ENCODE assay signal across 17 cellular contexts in the genomic region with DNA sequence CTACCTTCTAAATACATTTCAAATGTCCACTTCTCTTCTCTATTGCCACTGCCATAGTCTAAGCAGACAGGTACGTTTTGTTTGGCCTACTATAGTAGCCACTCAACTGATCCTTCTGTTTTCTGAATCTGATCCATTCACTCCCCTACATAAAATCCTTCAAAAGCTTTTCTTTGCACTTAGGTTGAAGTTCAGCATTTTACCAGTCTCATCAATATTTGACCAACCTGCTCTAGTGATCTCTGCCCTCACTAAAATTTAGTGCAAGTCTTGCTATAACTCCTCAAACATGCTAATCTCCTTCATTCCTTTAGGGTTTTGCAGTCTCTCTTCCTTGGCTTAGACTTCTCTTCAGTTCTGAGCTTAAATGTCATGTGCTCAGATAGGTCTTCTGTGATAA. TPM values are rescaled to one million over a fixed set of nuclear protein-coding genes. Genes with fewer than 3 reads are reported as not detected.
A peak's percentile ranks its signal among the peaks of the same experiment; 100 is the strongest.
DNase-seq lines count a peak whose midpoint lies in the region; ATAC-seq, FAIRE-seq and TF ChIP-seq lines count a peak whose summit lies in the region.
"Had no signal": no experiment of that assay in that cellular context is flagged by ENCODE, and none has a peak within 500 bp of the region (broad histone marks: within the 10 kb centered on the region; RNA-seq: fewer than 3 reads in every experiment).

No MANE protein-coding gene starts in this region.

- no peak for ATAC-seq in activated CD4-positive, alpha-beta T cell treated with anti-CD3 and anti-CD28 coated beads for 36 hours
- ATAC-seq in HepG2 (no peak), left lobe of liver (peak; percentile 83)
- ATAC-seq: A549 had no signal

- H3K27ac ChIP-seq in liver (ENCODE audit: low read depth in 1 of 2, low read length in 2 of 2) (no peak overlapping the region), HepG2 (ENCODE audit: extremely low read length, insufficient read depth, low read length) (no peak overlapping the region)
- H3K27ac ChIP-seq: 22Rv1, A549, C4-2B had no signal

- no peak overlapping the region for H3K4me3 Mint-ChIP-seq in activated CD4-positive, alpha-beta T cell treated with anti-CD3 and anti-CD28 coated beads for 36 hours
- H3K4me3 Mint-ChIP-seq: CD4-positive, alpha-beta memory T cell; H9 had no signal

- no peak overlapping the region for H3K9ac ChIP-seq in liver (ENCODE audit: low read depth in 1 of 2, low read length in 2 of 2)
- no peak overlapping the region for H3K9ac ChIP-seq in HepG2 (ENCODE audit: insufficient read depth, low read depth, low read length)

- H3K36me3 Mint-ChIP-seq in activated CD4-positive, alpha-beta T cell treated with anti-CD3 and anti-CD28 coated beads for 36 hours (ENCODE audit: low read depth), result no peaks in the 10 kb centered on the region
- H3K36me3 Mint-ChIP-seq: CD4-positive, alpha-beta memory T cell had no signal

- intact Hi-C loops in activated CD4-positive, alpha-beta T cell treated with anti-CD3 and anti-CD28 coated beads for 36 hours (cut with DNase I, micrococcal nuclease), result loop anchor here (5.0 to 10.0 kb wide), 8 partner anchors 131 to 474 kb away; a partner anchor contains a TSS
- intact Hi-C loops in HepG2 (cut with micrococcal nuclease; ENCODE audit: unreplicated experiment), result no loop called here

- H3K27me3 ChIP-seq in liver (ENCODE audit: control insufficient read depth in 4 of 4, insufficient read depth in 4 of 4, low read length in 3 of 4), result no peaks in the 10 kb centered on the region
- H3K27me3 ChIP-seq in HepG2 (ENCODE audit: control insufficient read depth in 1 of 2, insufficient read depth in 2 of 2, low read length in 2 of 2), result no peaks in the 10 kb centered on the region

- TF ChIP-seq EP300 in HepG2 (IDR thresholded peaks at IDR 0.05; ENCODE audit: low read depth in 2 of 2, low read length in 2 of 2) (no peak), HepG2 (CRISPR knock-in tag; IDR thresholded peaks at IDR 0.05; ENCODE audit: borderline replicate concordance) (no peak)

- BruUV-seq in HepG2 (replicated peaks; lab: Mats Ljungman, UMichigan), result no TSS peak

- H3K4me1 ChIP-seq in liver (ENCODE audit: control insufficient read depth in 4 of 4, insufficient read depth in 4 of 4, low read length in 3 of 4), result peaks cover 0 to 18% (median 9%) of the 10 kb centered on the region in 4 donors
- peaks cover 16% of the 10 kb centered on the region for H3K4me1 ChIP-seq in HepG2 (ENCODE audit: insufficient read depth, low read length)

- H3K4me1 Mint-ChIP-seq in activated CD4-positive, alpha-beta T cell treated with anti-CD3 and anti-CD28 coated beads for 36 hours, result peaks cover 52% of the 10 kb centered on the region
- H3K4me1 Mint-ChIP-seq: CD4-positive, alpha-beta memory T cell had no signal

- in situ Hi-C loops in HepG2 (cut with HindIII; ENCODE audit: extremely low pct_ligation_motif_present, low pct_unique_long_range_greater_than_20kb), result no loop called here

- CTCF ChIA-PET in activated CD4-positive, alpha-beta T cell treated with anti-CD3 and anti-CD28 coated beads for 36 hours (lab: Charles Lee), result no interaction called here
- CTCF ChIA-PET in HepG2 (lab: Yijun Ruan, JAX; ENCODE audit: low intra/inter-chr PET ratio, low total read pairs), result no interaction called here

- DNase-seq in activated CD4-positive, alpha-beta T cell treated with anti-CD3 and anti-CD28 coated beads for 36 hours, result no peak
- DNase-seq in activated CD4-positive, alpha-beta T cell treated with anti-CD3 and anti-CD28 coated beads for 4 hours, result no peak
- DNase-seq in HepG2 (ENCODE audit: low spot score) (no peak), left lobe of liver (ENCODE audit: low spot score) (no peak), CD1c-positive myeloid dendritic cell (ENCODE audit: extremely low spot score) (no peak)
- DNase-seq in activated CD8-positive, alpha-beta memory T cell treated with anti-CD3 and anti-CD28 coated beads for 24 hours, result no peak
- DNase-seq: AML-193; Calu3; CD4-positive, alpha-beta memory T cell; DMS79 treated with DMSO at 0.1 percent for 48 hours; GF-D8; H9 had no signal

- 40% methylated on average over 1 of the region's 1 CpG for WGBS in liver
- 0% methylated on average over 1 of the region's 1 CpG for WGBS in HepG2 (ENCODE audit: low lambda C conversion rate)

- H3K27ac Mint-ChIP-seq in activated CD4-positive, alpha-beta T cell treated with anti-CD3 and anti-CD28 coated beads for 36 hours, result peak overlapping the region; percentile 44
- H3K27ac Mint-ChIP-seq: CD4-positive, alpha-beta memory T cell; H9 had no signal

- no peak overlapping the region for H2AFZ ChIP-seq in HepG2 (ENCODE audit: low read length)

- no peaks in the 10 kb centered on the region for H3K9me3 Mint-ChIP-seq in activated CD4-positive, alpha-beta T cell treated with anti-CD3 and anti-CD28 coated beads for 36 hours (ENCODE audit: low read depth)
- H3K9me3 Mint-ChIP-seq: CD4-positive, alpha-beta memory T cell; H9 had no signal

- H3K9me3 ChIP-seq in liver (ENCODE audit: control insufficient read depth in 4 of 4, low read length in 3 of 4) (no peaks in the 10 kb centered on the region), HepG2 (ENCODE audit: low read length) (no peaks in the 10 kb centered on the region)
- H3K9me3 ChIP-seq: A549 had no signal

- TF ChIP-seq RAD21 in liver (IDR thresholded peaks at IDR 0.05) (no peak), HepG2 (CRISPR knock-in tag; IDR thresholded peaks at IDR 0.05) (no peak)

- peaks cover 4% of the 10 kb centered on the region for H3K27me3 Mint-ChIP-seq in activated CD4-positive, alpha-beta T cell treated with anti-CD3 and anti-CD28 coated beads for 36 hours

- H3K4me3 ChIP-seq in liver (ENCODE audit: low read depth in 1 of 3, low read length in 3 of 3) (no peak overlapping the region), HepG2 (replicated peaks in 1 of 3; ENCODE audit: insufficient read depth in 1 of 3, low read depth in 2 of 3, low read length in 3 of 3) (no peak overlapping the region)
- H3K4me3 ChIP-seq: A549 had no signal

- no peak for TF ChIP-seq CTCF in liver (IDR thresholded peaks at IDR 0.05; ENCODE audit: low read depth, low read length, missing input control)
- no peak for TF ChIP-seq CTCF in HepG2 (CRISPR knock-in tag; IDR thresholded peaks at IDR 0.05)

- H4K20me1 ChIP-seq in HepG2 (ENCODE audit: insufficient read depth, low read length), result no peaks in the 10 kb centered on the region

- TF ChIP-seq POLR2A in HepG2 (IDR thresholded peaks at IDR 0.05; ENCODE audit: insufficient read depth in 1 of 2, low read depth in 2 of 2, low read length in 2 of 2), result no peak

- no peak for FAIRE-seq in HepG2 (lab: Jason Lieb, UNC)
- FAIRE-seq: A549, H1 had no signal

- POLR2A ChIA-PET in activated CD4-positive, alpha-beta T cell treated with anti-CD3 and anti-CD28 coated beads for 36 hours (lab: Charles Lee), result interaction anchor here (0.6 kb wide), 2 partner anchors 536 to 1900 kb away, joined by 3 to 4 read pairs; no protein-coding TSS in a partner anchor
- POLR2A ChIA-PET in HepG2 (lab: Yijun Ruan, JAX), result no interaction called here

- H3K36me3 ChIP-seq in liver (ENCODE audit: control insufficient read depth in 4 of 4, insufficient read depth in 3 of 4, low read depth in 1 of 4, low read length in 3 of 4), result no peaks in the 10 kb centered on the region
- no peaks in the 10 kb centered on the region for H3K36me3 ChIP-seq in HepG2 (replicated peaks in 1 of 2; ENCODE audit: control insufficient read depth in 1 of 2, insufficient read depth in 2 of 2, low read length in 2 of 2)

- H3K79me2 ChIP-seq in HepG2 (ENCODE audit: insufficient read depth, low read length), result no peaks in the 10 kb centered on the region

- H3K4me2 ChIP-seq in HepG2 (ENCODE audit: low read depth, low read length), result no peak overlapping the region
- H3K4me2 ChIP-seq: A549 had no signal

TF ChIP-seq in liver, 16 proteins besides CTCF, POLR2A, EP300 and RAD21 (continues in another document):
- TF ChIP-seq JUND (IDR thresholded peaks at IDR 0.05), result peak in 1 of 2 donors; percentile 21
- TF ChIP-seq, protein P1, sequence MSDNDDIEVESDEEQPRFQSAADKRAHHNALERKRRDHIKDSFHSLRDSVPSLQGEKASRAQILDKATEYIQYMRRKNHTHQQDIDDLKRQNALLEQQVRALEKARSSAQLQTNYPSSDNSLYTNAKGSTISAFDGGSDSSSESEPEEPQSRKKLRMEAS (IDR thresholded peaks at IDR 0.05), result no peak
- TF ChIP-seq FOXA1 (IDR thresholded peaks at IDR 0.05), result no peak

TF ChIP-seq in HepG2, 621 proteins besides CTCF, POLR2A, EP300 and RAD21 (continues in another document):
- TF ChIP-seq ARNTL (CRISPR knock-in tag; IDR thresholded peaks at IDR 0.05), result no peak
- TF ChIP-seq ZFY (CRISPR knock-in tag; IDR thresholded peaks at IDR 0.05), result no peak

RNA-seq across cellular contexts. Expression of a gene that starts 33.4 kb away (rescaled TPM):
- under 1 TPM in 1 of 2 experiments, not detected in 1; 0.34 TPM for total RNA-seq in activated CD4-positive, alpha-beta T cell treated with anti-CD3 and anti-CD28 coated beads for 36 hours
- total RNA-seq in liver (under 1 TPM in 1 of 2 donors, not detected in 1; 0.65 TPM), HepG2 (2016; rRNA removed; fragmentation: Illumina TruSeq; extraction: Trizol) (0.07 TPM in 1 of 2 replicates, not detected in the other), left lobe of liver (0.15 TPM)
- polyA plus RNA-seq in liver (not detected), HepG2 (2011; rRNA removed) (0.05 and 0.08 TPM in 2 replicates)
- not detected in 2 replicates for total RNA-seq in HepG2 (2016; cell fraction: cytosol; rRNA removed; fragmentation: Illumina TruSeq; extraction: Trizol; ENCODE audit: low read depth)
- 0.17 TPM in 1 of 2 replicates, not detected in the other for total RNA-seq in HepG2 (2016; cell fraction: insoluble cytoplasmic fraction; rRNA removed; fragmentation: Illumina TruSeq; extraction: Trizol)
- total RNA-seq in HepG2 (2016; cell fraction: membrane; rRNA removed; fragmentation: Illumina TruSeq; extraction: Trizol), result not detected in 2 replicates
- total RNA-seq in HepG2 (2016; cell fraction: nucleus; rRNA removed; fragmentation: Illumina TruSeq; extraction: Trizol), result not detected in 2 replicates
- polyA plus RNA-seq in HepG2 (2011; cell fraction: cytosol; rRNA removed), result 0.03 TPM in 2 replicates
- 0.19 TPM in 1 of 2 replicates, not detected in the other for polyA plus RNA-seq in HepG2 (2011; cell fraction: nucleus; rRNA removed)
- not detected in 2 replicates for polyA plus RNA-seq in HepG2 (2012)
- polyA plus RNA-seq in HepG2 (2016; cell fraction: cytosol; fragmentation: Illumina TruSeq; extraction: Trizol; ENCODE audit: low read depth), result not detected in 2 replicates
- polyA plus RNA-seq in HepG2 (2016; cell fraction: insoluble cytoplasmic fraction; fragmentation: Illumina TruSeq; extraction: Trizol; ENCODE audit: low read depth), result not detected in 2 replicates
- polyA plus RNA-seq in HepG2 (2016; cell fraction: membrane; fragmentation: Illumina TruSeq; extraction: Trizol; ENCODE audit: low read depth), result not detected in 2 replicates
- polyA plus RNA-seq in HepG2 (2016; cell fraction: nucleus; fragmentation: Illumina TruSeq; extraction: Trizol; ENCODE audit: insufficient read depth, low read depth), result not detected in 2 replicates
- 1.7 TPM in 1 of 2 replicates, not detected in the other for polyA minus RNA-seq in HepG2 (2011; rRNA and poly(A)+ RNA removed; ENCODE audit: low replicate concordance)
- polyA minus RNA-seq in HepG2 (2011; cell fraction: cytosol; rRNA and poly(A)+ RNA removed), result not detected in 2 replicates
- polyA minus RNA-seq in HepG2 (2011; cell fraction: nucleus; rRNA and poly(A)+ RNA removed), result 0.26 and 0.62 TPM in 2 replicates
- total RNA-seq: CD4-positive, alpha-beta memory T cell had no signal
- polyA plus RNA-seq: CD4-positive, alpha-beta memory T cell had no signal
